In the genomic region with DNA sequence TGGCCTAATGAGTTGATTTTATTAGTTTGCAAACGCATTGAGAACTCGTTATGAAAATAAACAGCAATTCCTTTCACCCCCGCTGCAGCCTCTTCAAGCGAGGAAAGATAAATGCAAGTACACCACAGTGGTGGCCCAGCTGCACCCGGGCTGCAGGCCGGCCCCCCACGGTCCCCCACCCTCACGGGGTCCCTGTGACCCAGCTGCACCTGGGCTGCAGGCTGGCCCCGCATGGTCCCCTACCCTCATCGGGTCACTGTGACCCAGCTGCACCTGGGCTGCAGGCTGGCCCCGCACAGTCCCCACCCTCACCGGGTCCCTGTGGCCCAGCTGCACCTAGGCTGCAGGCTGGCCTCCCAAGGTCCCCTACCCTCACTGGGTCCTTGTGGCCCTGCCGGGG, we compare ENCODE assay signal across 29 cellular contexts. TPM values are rescaled to one million over a fixed set of nuclear protein-coding genes. Genes with fewer than 3 reads are reported as not detected.
DNase-seq lines count a peak whose midpoint lies in the region; TF ChIP-seq lines count a peak whose summit lies in the region.
"Had no signal": no experiment of that assay in that cellular context is flagged by ENCODE, and none has a peak within 500 bp of the region (broad histone marks: within the 10 kb centered on the region; RNA-seq: fewer than 3 reads in every experiment).

No MANE protein-coding gene starts in this region.

- peaks cover 73% of the 10 kb centered on the region for H3K79me2 ChIP-seq in neural progenitor cell (ENCODE audit: low read depth)

- H4K20me1 ChIP-seq in BLaER1 treated with 17β-estradiol and CSF1 and Interleukin-3, amounts not matched to agents 10 nM and 100 nM: no peaks in the 10 kb centered on the region
- H4K20me1 ChIP-seq in neural progenitor cell (ENCODE audit: low read depth): peaks cover 5% of the 10 kb centered on the region

- H3K27me3 Mint-ChIP-seq in neural progenitor cell (ENCODE audit: insufficient read depth, low read depth) (peaks cover 3% of the 10 kb centered on the region), immature natural killer cell (ENCODE audit: low read depth in 3 of 3) (peaks cover 4 to 12% (median 7%) of the 10 kb centered on the region in 3 donors)
- H3K27me3 Mint-ChIP-seq: activated CD8-positive, alpha-beta T cell treated with anti-CD3 and anti-CD28 coated beads for 36 hours; activated naive CD8-positive, alpha-beta T cell had no signal

- H3K36me3 ChIP-seq in BLaER1 treated with 17β-estradiol and CSF1 and Interleukin-3, amounts not matched to agents 10 nM and 100 nM: no peaks in the 10 kb centered on the region
- no peaks in the 10 kb centered on the region for H3K36me3 ChIP-seq in HEK293 (ENCODE audit: control insufficient read depth in 2 of 2, insufficient read depth in 1 of 2, low read length in 2 of 2)
- no peaks in the 10 kb centered on the region for H3K36me3 ChIP-seq in ectodermal cell (ENCODE audit: control insufficient read depth, insufficient read depth, low read length)
- no peaks in the 10 kb centered on the region for H3K36me3 ChIP-seq in neural progenitor cell
- H3K36me3 ChIP-seq: esophagus squamous epithelium, tibial nerve had no signal

- peak overlapping the region in 9 of 11 experiments; percentile 59 to 97 (median 85); a peak in 19 of 22 replicates for H3K4me2 ChIP-seq in BLaER1 treated with 17β-estradiol and CSF1 and Interleukin-3, amounts not matched to agents 10 nM and 100 nM
- H3K4me2 ChIP-seq in neural progenitor cell: peak overlapping the region; percentile 62

- no peak overlapping the region; a peak in 2 of 20 replicates for H3K4me3 ChIP-seq in BLaER1 treated with 17β-estradiol and CSF1 and Interleukin-3, amounts not matched to agents 10 nM and 100 nM
- H3K4me3 ChIP-seq in HEK293 (ENCODE audit: low read depth, low read length) (no peak overlapping the region), ectodermal cell (ENCODE audit: insufficient read depth, low read depth, low read length) (peak overlapping the region; percentile 13), neural progenitor cell (peak overlapping the region; percentile 14)
- H3K4me3 ChIP-seq: esophagus squamous epithelium, SK-N-MC, tibial nerve had no signal

- peak overlapping the region; percentile 91 for H3K27ac Mint-ChIP-seq in neural progenitor cell
- H3K27ac Mint-ChIP-seq in immature natural killer cell: no peak overlapping the region
- H3K27ac Mint-ChIP-seq: activated CD8-positive, alpha-beta T cell treated with anti-CD3 and anti-CD28 coated beads for 36 hours; activated naive CD8-positive, alpha-beta T cell; CD14-positive monocyte; HFFc6; T-helper 1 cell treated with Interleukin-12 subunit alpha and Interleukin-12 subunit beta and Interleukin-4 antibody, amounts not matched to agents 30 μg/mL and 1 μg/mL, for 36 hours had no signal

- 0 out of 22 replicates have a peak, but pooled peaks cover 0 to 8% (median 0%) of the 10 kb centered on the region in 11 experiments for H3K27me3 ChIP-seq in BLaER1 treated with 17β-estradiol and CSF1 and Interleukin-3, amounts not matched to agents 10 nM and 100 nM
- H3K27me3 ChIP-seq in ectodermal cell (ENCODE audit: control insufficient read depth, insufficient read depth, low read length, poor library complexity, severe bottlenecking) (no peaks in the 10 kb centered on the region), neural progenitor cell (no peaks in the 10 kb centered on the region)
- H3K27me3 ChIP-seq: tibial nerve had no signal

- WGBS in ectodermal cell, 2 experiments: 66 to 73% methylated on average over 13 of the region's 13 CpGs

- H3K9me3 Mint-ChIP-seq in neural progenitor cell (no peaks in the 10 kb centered on the region), immature natural killer cell (no peaks in the 10 kb centered on the region)
- H3K9me3 Mint-ChIP-seq: activated CD8-positive, alpha-beta T cell treated with anti-CD3 and anti-CD28 coated beads for 36 hours; CD14-positive monocyte; T-helper 1 cell treated with Interleukin-12 subunit alpha and Interleukin-12 subunit beta and Interleukin-4 antibody, amounts not matched to agents 30 μg/mL and 1 μg/mL, for 36 hours had no signal

- H3K9me3 ChIP-seq in BLaER1 treated with 17β-estradiol and CSF1 and Interleukin-3, amounts not matched to agents 10 nM and 100 nM (replicated peaks in 1 of 11): no peaks in the 10 kb centered on the region
- H3K9me3 ChIP-seq in HEK293 (ENCODE audit: control insufficient read depth, insufficient read depth, low read depth, low read length) (no peaks in the 10 kb centered on the region), ectodermal cell (ENCODE audit: control insufficient read depth, low read length) (no peaks in the 10 kb centered on the region), neural progenitor cell (ENCODE audit: low read depth) (no peaks in the 10 kb centered on the region)
- H3K9me3 ChIP-seq: esophagus squamous epithelium, tibial nerve had no signal

- H2AFZ ChIP-seq in neural progenitor cell (replicated peaks): no peak overlapping the region

- CTCF ChIA-PET in HEK293 (lab: Yijun Ruan, JAX): no interaction called here

- TF ChIP-seq CTCF in HEK293 (tag by site-specific recombination; IDR thresholded peaks at IDR 0.05) (no peak), neural progenitor cell (IDR thresholded peaks at IDR 0.05) (no peak)

- H3K9ac ChIP-seq in BLaER1 treated with 17β-estradiol and CSF1 and Interleukin-3, amounts not matched to agents 10 nM and 100 nM: peak overlapping the region in 5 of 11 experiments; percentile 13 to 68 (median 53); a peak in 8 of 22 replicates
- no peak overlapping the region for H3K9ac ChIP-seq in neural progenitor cell

- peak overlapping the region; percentile 41 for H3K4me3 Mint-ChIP-seq in neural progenitor cell
- no peak overlapping the region for H3K4me3 Mint-ChIP-seq in immature natural killer cell
- H3K4me3 Mint-ChIP-seq: activated CD8-positive, alpha-beta T cell treated with anti-CD3 and anti-CD28 coated beads for 36 hours; activated naive CD8-positive, alpha-beta T cell; CD14-positive monocyte; HFFc6; T-helper 1 cell treated with Interleukin-12 subunit alpha and Interleukin-12 subunit beta and Interleukin-4 antibody, amounts not matched to agents 30 μg/mL and 1 μg/mL, for 36 hours had no signal

- H3K4me1 Mint-ChIP-seq in neural progenitor cell (peaks cover 83% of the 10 kb centered on the region), immature natural killer cell (no peaks in the 10 kb centered on the region)

- H3K36me3 Mint-ChIP-seq in neural progenitor cell (peaks cover 18% of the 10 kb centered on the region), immature natural killer cell (no peaks in the 10 kb centered on the region)
- H3K36me3 Mint-ChIP-seq: activated naive CD8-positive, alpha-beta T cell; CD14-positive monocyte had no signal

- DNase-seq in neural progenitor cell (ENCODE audit: low spot score): no peak
- DNase-seq in NK-92 treated with Interleukin-12 subunit alpha and Interleukin-12 subunit beta, amount 100 ng/mL, for 24 hours (lab: John Stamatoyannopoulos, UW): no peak
- DNase-seq in immature natural killer cell: no peak
- no peak for DNase-seq in Ammon's horn (ENCODE audit: low spot score)
- DNase-seq: activated CD4-positive, alpha-beta T cell treated with anti-CD3 and anti-CD28 coated beads for 1 hour; activated CD8-positive, alpha-beta T cell treated with anti-CD3 and anti-CD28 coated beads for 36 hours; activated effector memory CD4-positive, alpha-beta T cell treated with Interleukin-2 at 50 U/mL for 16 hours; anterior cingulate cortex; cortex of kidney; DND-41; esophagus squamous epithelium; foreskin melanocyte; HFFc6; Kasumi-1; left cardiac atrium; mammary epithelial cell; NCI-H1694 treated with DMSO at 0.1 percent for 48 hours; small intestine; stimulated activated CD8-positive, alpha-beta memory T cell treated with anti-CD3 and anti-CD28 coated beads, Interleukin-4, amount 100 ng/mL, for 48 hours had no signal

- peak overlapping the region in 6 of 11 experiments; percentile 27 to 68 (median 56); a peak in 10 of 22 replicates for H3K27ac ChIP-seq in BLaER1 treated with 17β-estradiol and CSF1 and Interleukin-3, amounts not matched to agents 10 nM and 100 nM
- H3K27ac ChIP-seq in HEK293 (ENCODE audit: extremely low read depth, low read depth, low read length) (no peak overlapping the region), ectodermal cell (ENCODE audit: insufficient read depth, low read depth, low read length, poor library complexity, severe bottlenecking) (peak overlapping the region; percentile 84), neural progenitor cell (peak overlapping the region; percentile 93)
- H3K27ac ChIP-seq: esophagus squamous epithelium, RWPE1, SK-N-MC had no signal

- POLR2A ChIA-PET in HEK293 (lab: Yijun Ruan, JAX): no interaction called here

- H3K4me1 ChIP-seq in BLaER1 treated with 17β-estradiol and CSF1 and Interleukin-3, amounts not matched to agents 10 nM and 100 nM: peaks cover 13 to 97% (median 93%) of the 10 kb centered on the region in 10 experiments; a peak in 18 of 20 replicates
- peaks cover 4% of the 10 kb centered on the region; the same call in 1 of the 2 replicates for H3K4me1 ChIP-seq in HEK293 (ENCODE audit: control insufficient read depth, insufficient read depth, low read length)
- peaks cover 70% of the 10 kb centered on the region for H3K4me1 ChIP-seq in ectodermal cell (ENCODE audit: control insufficient read depth, insufficient read depth, low read length)
- H3K4me1 ChIP-seq in neural progenitor cell: peaks cover 62% of the 10 kb centered on the region

- H3F3A ChIP-seq in neural progenitor cell (ENCODE audit: low read depth): peaks cover 46% of the 10 kb centered on the region

TF ChIP-seq in HEK293, 187 proteins besides CTCF, POLR2A, EP300 and RAD21 (continues in another document):
- peak; percentile 89 for TF ChIP-seq ZIC2 (tag by site-specific recombination; IDR thresholded peaks at IDR 0.05)
- TF ChIP-seq, protein P1, sequence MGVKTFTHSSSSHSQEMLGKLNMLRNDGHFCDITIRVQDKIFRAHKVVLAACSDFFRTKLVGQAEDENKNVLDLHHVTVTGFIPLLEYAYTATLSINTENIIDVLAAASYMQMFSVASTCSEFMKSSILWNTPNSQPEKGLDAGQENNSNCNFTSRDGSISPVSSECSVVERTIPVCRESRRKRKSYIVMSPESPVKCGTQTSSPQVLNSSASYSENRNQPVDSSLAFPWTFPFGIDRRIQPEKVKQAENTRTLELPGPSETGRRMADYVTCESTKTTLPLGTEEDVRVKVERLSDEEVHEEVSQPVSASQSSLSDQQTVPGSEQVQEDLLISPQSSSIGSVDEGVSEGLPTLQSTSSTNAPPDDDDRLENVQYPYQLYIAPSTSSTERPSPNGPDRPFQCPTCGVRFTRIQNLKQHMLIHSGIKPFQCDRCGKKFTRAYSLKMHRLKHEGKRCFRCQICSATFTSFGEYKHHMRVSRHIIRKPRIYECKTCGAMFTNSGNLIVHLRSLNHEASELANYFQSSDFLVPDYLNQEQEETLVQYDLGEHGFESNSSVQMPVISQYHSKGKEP (tag by site-specific recombination; IDR thresholded peaks at IDR 0.05): peak; percentile 63
- TF ChIP-seq OSR2 (tag by site-specific recombination; IDR thresholded peaks at IDR 0.05): peak; percentile 44

RNA-seq across cellular contexts. Expression of gene SDK2, which starts 32.2 kb away (rescaled TPM):
- 74.5 TPM for polyA plus RNA-seq in ectodermal cell (2013, experiment 1 of 4)
- 103 TPM for polyA plus RNA-seq in ectodermal cell (2013, experiment 2 of 4)
- polyA plus RNA-seq in ectodermal cell (2013, experiment 3 of 4): 77.4 TPM
- polyA plus RNA-seq in ectodermal cell (2013, experiment 4 of 4): 93.6 TPM
- 15.3 and 39.9 TPM in 2 replicates for total RNA-seq in neural progenitor cell (ENCODE audit: low replicate concordance)
- polyA plus RNA-seq in immature natural killer cell: not detected
- total RNA-seq: myocyte had no signal
- polyA plus RNA-seq: CD14-positive monocyte had no signal

Comparison
In these comparisons a context has a peak if more than half of its experiments do, and no peak if none do; other contexts are left out.
1. H3K4me3 ChIP-seq: peak in ectodermal cell (single experiment) and neural progenitor cell (single experiment); none in BLaER1 treated with 17β-estradiol and CSF1 and Interleukin-3, amounts not matched to agents 10 nM and 100 nM (0 of 10) and HEK293 (single experiment).